ENCODE assay signal across 23 cellular contexts in genomic region chr5:172160506-172160905, GRCh38. TPM values are rescaled to one million over a fixed set of nuclear protein-coding genes. Genes with fewer than 3 reads are reported as not detected.
DNase-seq lines count a peak whose midpoint lies in the region; ATAC-seq and TF ChIP-seq lines count a peak whose summit lies in the region.
"Had no signal": no experiment of that assay in that cellular context is flagged by ENCODE, and none has a peak within 500 bp of the region (broad histone marks: within the 10 kb centered on the region; RNA-seq: fewer than 3 reads in every experiment).

No MANE protein-coding gene starts in this region.

- POLR2A ChIA-PET in CD8-positive, alpha-beta memory T cell (lab: Charles Lee) = interaction anchor here (0.6 to 2.4 kb wide), 2 partner anchors 10 to 12 kb away, joined by 4 to 8 read pairs; no protein-coding TSS in a partner anchor

- H3K4me3 ChIP-seq in BLaER1 treated with 17β-estradiol and CSF1 and Interleukin-3, amounts not matched to agents 10 nM and 100 nM = no peak overlapping the region
- H3K4me3 ChIP-seq in CD8-positive, alpha-beta memory T cell (ENCODE audit: low read length) = no peak overlapping the region
- H3K4me3 ChIP-seq: cardiac muscle cell, esophagus squamous epithelium, GM23248, thoracic aorta had no signal

- 0 out of 22 replicates have a peak, but pooled peaks cover 0 to 7% (median 0%) of the 10 kb centered on the region in 11 experiments for H3K9me3 ChIP-seq in BLaER1 treated with 17β-estradiol and CSF1 and Interleukin-3, amounts not matched to agents 10 nM and 100 nM (replicated peaks in 1 of 11)
- H3K9me3 ChIP-seq in CD8-positive, alpha-beta memory T cell (ENCODE audit: low read length) = no peaks in the 10 kb centered on the region
- H3K9me3 ChIP-seq: esophagus squamous epithelium, thoracic aorta had no signal

- no peak for ATAC-seq in activated naive CD4-positive, alpha-beta T cell treated with anti-CD3 and anti-CD28 coated beads, Interleukin-2, amount 50 U/mL, for 72 hours
- ATAC-seq in natural killer cell = no peak
- ATAC-seq in GM18907 (IDR thresholded peaks at IDR 0.05; ENCODE audit: unreplicated experiment) = no peak
- ATAC-seq: left cardiac atrium had no signal

- no peaks in the 10 kb centered on the region for H3K27me3 Mint-ChIP-seq in CD8-positive, alpha-beta memory T cell
- H3K27me3 Mint-ChIP-seq in natural killer cell (ENCODE audit: low read depth in 2 of 2) = no peaks in the 10 kb centered on the region
- H3K27me3 Mint-ChIP-seq: activated CD4-positive, alpha-beta T cell treated with anti-CD3 and anti-CD28 coated beads, Interleukin-2, amount 10 ng/mL, durations not matched to agents 24 days and 14 days had no signal

- H3K4me3 Mint-ChIP-seq in CD8-positive, alpha-beta memory T cell = peak overlapping the region in 6 of 7 donors; percentile 21 to 60 (median 40)
- H3K4me3 Mint-ChIP-seq in natural killer cell = peak overlapping the region; percentile 62
- H3K4me3 Mint-ChIP-seq: activated CD4-positive, alpha-beta T cell treated with anti-CD3 and anti-CD28 coated beads, Interleukin-2, amount 10 ng/mL, durations not matched to agents 24 days and 14 days had no signal

- peaks cover 5 to 61% (median 12%) of the 10 kb centered on the region in 3 donors for H3K36me3 Mint-ChIP-seq in CD8-positive, alpha-beta memory T cell
- peaks cover 5 to 30% of the 10 kb centered on the region in 2 donors for H3K36me3 Mint-ChIP-seq in activated naive CD4-positive, alpha-beta T cell treated with anti-CD3 and anti-CD28 coated beads, Interleukin-2, amount 50 U/mL, for 72 hours
- peaks cover 7% of the 10 kb centered on the region for H3K36me3 Mint-ChIP-seq in natural killer cell

- peaks cover 36 to 83% (median 49%) of the 10 kb centered on the region in 11 experiments for H3K36me3 ChIP-seq in BLaER1 treated with 17β-estradiol and CSF1 and Interleukin-3, amounts not matched to agents 10 nM and 100 nM
- peaks cover 18% of the 10 kb centered on the region for H3K36me3 ChIP-seq in CD8-positive, alpha-beta memory T cell (ENCODE audit: insufficient read depth, low read length)
- H3K36me3 ChIP-seq: cardiac muscle cell had no signal

- peaks cover 67 to 100% (median 91%) of the 10 kb centered on the region in 11 experiments for H4K20me1 ChIP-seq in BLaER1 treated with 17β-estradiol and CSF1 and Interleukin-3, amounts not matched to agents 10 nM and 100 nM

- peak overlapping the region; percentile 66 to 93 (median 85) for H3K27ac Mint-ChIP-seq in CD8-positive, alpha-beta memory T cell
- peak overlapping the region; percentile 20 to 40 for H3K27ac Mint-ChIP-seq in activated naive CD4-positive, alpha-beta T cell treated with anti-CD3 and anti-CD28 coated beads, Interleukin-2, amount 50 U/mL, for 72 hours
- H3K27ac Mint-ChIP-seq in natural killer cell = peak overlapping the region; percentile 82 to 98
- H3K27ac Mint-ChIP-seq: activated CD4-positive, alpha-beta T cell treated with anti-CD3 and anti-CD28 coated beads, Interleukin-2, amount 10 ng/mL, durations not matched to agents 24 days and 14 days had no signal

- peak overlapping the region; percentile 39 to 79 (median 57) for H3K4me2 ChIP-seq in BLaER1 treated with 17β-estradiol and CSF1 and Interleukin-3, amounts not matched to agents 10 nM and 100 nM

- TF ChIP-seq CTCF in natural killer cell (IDR thresholded peaks at IDR 0.05) = no peak

- no peaks in the 10 kb centered on the region for H3K27me3 ChIP-seq in BLaER1 treated with 17β-estradiol and CSF1 and Interleukin-3, amounts not matched to agents 10 nM and 100 nM
- H3K27me3 ChIP-seq in CD8-positive, alpha-beta memory T cell (ENCODE audit: insufficient read depth, low read length, poor library complexity, severe bottlenecking) = no peaks in the 10 kb centered on the region
- H3K27me3 ChIP-seq: cardiac muscle cell, esophagus squamous epithelium had no signal

- H3K27ac ChIP-seq in BLaER1 treated with 17β-estradiol and CSF1 and Interleukin-3, amounts not matched to agents 10 nM and 100 nM = peak overlapping the region in 8 of 11 experiments; percentile 4 to 48 (median 38); a peak in 8 of 22 replicates
- H3K27ac ChIP-seq in CD8-positive, alpha-beta memory T cell (ENCODE audit: low read depth, low read length) = no peak overlapping the region
- H3K27ac ChIP-seq: cardiac muscle cell, esophagus squamous epithelium, GM23248, thoracic aorta had no signal

- no peaks in the 10 kb centered on the region for H3K9me3 Mint-ChIP-seq in CD8-positive, alpha-beta memory T cell
- H3K9me3 Mint-ChIP-seq in activated naive CD4-positive, alpha-beta T cell treated with anti-CD3 and anti-CD28 coated beads, Interleukin-2, amount 50 U/mL, for 72 hours = no peaks in the 10 kb centered on the region
- no peaks in the 10 kb centered on the region for H3K9me3 Mint-ChIP-seq in natural killer cell
- H3K9me3 Mint-ChIP-seq: activated CD4-positive, alpha-beta T cell treated with anti-CD3 and anti-CD28 coated beads, Interleukin-2, amount 10 ng/mL, durations not matched to agents 24 days and 14 days had no signal

- CTCF ChIA-PET in CD8-positive, alpha-beta memory T cell (lab: Charles Lee) = interaction anchor here (1.5 to 5.6 kb wide), 2 partner anchors 28 to 100 kb away, joined by 3 to 29 read pairs; partner anchors contain the start of gene STK10

- peak in 1 of 5 donors; percentile 23 for DNase-seq in CD8-positive, alpha-beta memory T cell
- DNase-seq in activated naive CD4-positive, alpha-beta T cell treated with anti-CD3 and anti-CD28 coated beads, Interleukin-2, amount 50 U/mL, for 72 hours (ENCODE audit: low spot score in 2 of 2) = no peak
- DNase-seq in natural killer cell = no peak
- DNase-seq in cerebellar nuclear complex (lab: John Stamatoyannopoulos, UW) = no peak
- DNase-seq in HK-2 (ENCODE audit: unreplicated experiment) = no peak
- DNase-seq: activated CD4-positive, alpha-beta T cell treated with anti-CD3 and anti-CD28 coated beads, Interleukin-2, amount 10 ng/mL, durations not matched to agents 24 days and 14 days; amniotic stem cell; esophagus squamous epithelium; GDM1; GM23248; KBM-7; left cardiac atrium; NCI-H187 treated with DMSO at 0.1 percent for 48 hours; NCI-H2227 treated with DMSO at 0.1 percent for 48 hours; NCI-H774; retina; stimulated activated CD4-positive, alpha-beta T cell treated with anti-CD3 and anti-CD28 coated beads, Interleukin-12 subunit alpha, Interleukin-12 subunit beta, amount 100 ng/mL, for 4 hours; stimulated activated CD8-positive, alpha-beta memory T cell treated with anti-CD3 and anti-CD28 coated beads, Interleukin-4, amount 100 ng/mL, for 48 hours had no signal

- peaks cover 86 to 100% (median 95%) of the 10 kb centered on the region in 10 experiments for H3K4me1 ChIP-seq in BLaER1 treated with 17β-estradiol and CSF1 and Interleukin-3, amounts not matched to agents 10 nM and 100 nM
- H3K4me1 ChIP-seq in CD8-positive, alpha-beta memory T cell (ENCODE audit: insufficient read depth, low read length) = peaks cover 74% of the 10 kb centered on the region

- peaks cover 66 to 87% (median 82%) of the 10 kb centered on the region in 3 donors for H3K4me1 Mint-ChIP-seq in CD8-positive, alpha-beta memory T cell
- H3K4me1 Mint-ChIP-seq in natural killer cell = peaks cover 64 to 84% of the 10 kb centered on the region in 2 donors

- peak overlapping the region in 3 of 11 experiments; percentile 3 to 36 (median 22); a peak in 1 of 22 replicates for H3K9ac ChIP-seq in BLaER1 treated with 17β-estradiol and CSF1 and Interleukin-3, amounts not matched to agents 10 nM and 100 nM
- H3K9ac ChIP-seq: GM23248 had no signal

- intact Hi-C loops in natural killer cell (cut with micrococcal nuclease) = no loop called here

RNA-seq across cellular contexts. Expression of gene STK10, which starts 27.5 kb away (rescaled TPM):
- total RNA-seq in CD8-positive, alpha-beta memory T cell = 100 to 1,000 TPM; 113 to 118 TPM
- 170 TPM for polyA plus RNA-seq in CD8-positive, alpha-beta memory T cell
- total RNA-seq in activated naive CD4-positive, alpha-beta T cell treated with anti-CD3 and anti-CD28 coated beads, Interleukin-2, amount 50 U/mL, for 72 hours = 10 to 100 TPM; 42.9 to 92.2 TPM
- 100 to 1,000 TPM; 705 to 879 (median 783) TPM for total RNA-seq in natural killer cell

RNA-seq across cellular contexts. Expression of gene EFCAB9, which starts 33.5 kb away (rescaled TPM):
- total RNA-seq in CD8-positive, alpha-beta memory T cell = not detected
- polyA plus RNA-seq in CD8-positive, alpha-beta memory T cell = not detected
- not detected for total RNA-seq in activated naive CD4-positive, alpha-beta T cell treated with anti-CD3 and anti-CD28 coated beads, Interleukin-2, amount 50 U/mL, for 72 hours
- total RNA-seq in natural killer cell = not detected
- total RNA-seq: activated CD4-positive, alpha-beta T cell treated with anti-CD3 and anti-CD28 coated beads, Interleukin-2, amount 10 ng/mL, durations not matched to agents 24 days and 14 days; cardiac muscle cell; esophagus squamous epithelium; GM23248; left cardiac atrium; mesenteric fat pad; thoracic aorta had no signal
- polyA plus RNA-seq: cardiac muscle cell, GM23248 had no signal

Comparison
In these comparisons a context has a peak if more than half of its experiments do, and no peak if none do; other contexts are left out.
1. H3K27ac Mint-ChIP-seq: peak in every context shown above with its lines; median percentile 90 in natural killer cell; 85 in CD8-positive, alpha-beta memory T cell; 30 in activated naive CD4-positive, alpha-beta T cell treated with anti-CD3 and anti-CD28 coated beads, Interleukin-2, amount 50 U/mL, for 72 hours.
2. RNA of gene STK10, which starts 27.5 kb away (total RNA-seq): 705 to 879 TPM in natural killer cell; 113 to 118 TPM in CD8-positive, alpha-beta memory T cell and 42.9 to 92.2 TPM in activated naive CD4-positive, alpha-beta T cell treated with anti-CD3 and anti-CD28 coated beads, Interleukin-2, amount 50 U/mL, for 72 hours; every median in the first group is over 4 times any median in the second.